Comparison of ENCODE assay signal across 17 cellular contexts in the genomic region with DNA sequence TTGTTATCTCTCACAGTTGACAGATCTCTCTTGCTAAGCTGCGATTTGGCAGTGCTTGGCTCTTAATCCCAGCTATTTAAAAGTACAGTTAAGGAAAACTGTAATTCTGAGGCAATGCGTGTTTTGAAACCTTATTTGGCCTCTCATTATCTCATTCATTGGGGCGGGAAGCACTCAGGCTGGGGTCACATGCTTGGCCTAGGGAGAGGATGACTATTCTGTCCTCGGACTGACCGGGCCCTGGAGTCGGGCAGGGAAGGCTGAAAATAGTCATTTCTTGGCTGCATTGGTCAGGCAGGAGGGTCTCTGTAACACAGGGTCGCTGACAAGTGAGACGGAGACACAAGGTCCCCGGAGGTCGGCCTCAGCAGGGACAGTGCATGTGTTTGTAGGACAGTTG. TPM values are rescaled to one million over a fixed set of nuclear protein-coding genes. Genes with fewer than 3 reads are reported as not detected.
A peak's percentile ranks its signal among the peaks of the same experiment; 100 is the strongest.
DNase-seq lines count a peak whose midpoint lies in the region; ATAC-seq and TF ChIP-seq lines count a peak whose summit lies in the region.
"Had no signal": no experiment of that assay in that cellular context is flagged by ENCODE, and none has a peak within 500 bp of the region (broad histone marks: within the 10 kb centered on the region; RNA-seq: fewer than 3 reads in every experiment).

No MANE protein-coding gene starts in this region.

- TF ChIP-seq CTCF in breast epithelium (IDR thresholded peaks at IDR 0.05): no peak
- no peak for TF ChIP-seq CTCF in MCF 10A (IDR thresholded peaks at IDR 0.05; ENCODE audit: unreplicated experiment)
- TF ChIP-seq CTCF in osteoblast (IDR thresholded peaks at IDR 0.05; ENCODE audit: extremely low read depth, low read depth, low read length): no peak

- ATAC-seq in left cardiac atrium (peak; percentile 88 to 95), aorta (ENCODE audit: low FRiP score) (peak; percentile 56), GM21381 (IDR thresholded peaks at IDR 0.05; ENCODE audit: unreplicated experiment) (no peak), GM21526 (IDR thresholded peaks at IDR 0.05; ENCODE audit: low FRiP score, unreplicated experiment) (no peak)
- ATAC-seq: activated naive CD4-positive, alpha-beta T cell treated with anti-CD3 and anti-CD28 coated beads, Interleukin-2, amount 50 U/mL, for 72 hours had no signal

- no TSS peak for BruUV-seq in MCF 10A (replicated peaks; lab: Mats Ljungman, UMichigan)

- no peaks in the 10 kb centered on the region for H3K79me2 ChIP-seq in osteoblast (ENCODE audit: insufficient read depth, low read length)

- no peaks in the 10 kb centered on the region for H3K4me1 Mint-ChIP-seq in MCF 10A (ENCODE audit: insufficient read depth, unreplicated experiment)

- CTCF ChIA-PET in MCF 10A (lab: Yijun Ruan, JAX): interaction anchor here (0.7 kb wide), 1 partner anchor 180 kb away, joined by 3 read pairs; no protein-coding TSS in a partner anchor

- intact Hi-C loops in breast epithelium (cut with DNase I; ENCODE audit: low total_unique reads): no loop called here
- intact Hi-C loops in MCF 10A (cut with micrococcal nuclease): no loop called here
- intact Hi-C loops in left cardiac atrium (cut with DNase I): no loop called here
- intact Hi-C loops in aorta (cut with DNase I): no loop called here

- H3K27me3 ChIP-seq in breast epithelium (no peaks in the 10 kb centered on the region), osteoblast (ENCODE audit: insufficient read depth, low read length) (no peaks in the 10 kb centered on the region), aorta (ENCODE audit: control insufficient read depth in 1 of 2, insufficient read depth in 2 of 2, low read length in 1 of 2) (no peaks in the 10 kb centered on the region)
- H3K27me3 ChIP-seq: SJCRH30 had no signal

- H2AFZ ChIP-seq in osteoblast (ENCODE audit: low read length): peak overlapping the region; percentile 27

- peaks cover 26% of the 10 kb centered on the region for H3K27me3 Mint-ChIP-seq in MCF 10A (ENCODE audit: insufficient read depth, unreplicated experiment)
- H3K27me3 Mint-ChIP-seq: activated T-cell treated with anti-CD3 and anti-CD28 coated beads, Interleukin-2, amount 50 U/mL, for 24 hours had no signal

- TF ChIP-seq POLR2A in breast epithelium (IDR thresholded peaks at IDR 0.05): no peak

- H3K9me3 ChIP-seq in breast epithelium (no peaks in the 10 kb centered on the region), osteoblast (ENCODE audit: low read depth, low read length) (no peaks in the 10 kb centered on the region), aorta (ENCODE audit: control insufficient read depth, low read length) (no peaks in the 10 kb centered on the region)
- H3K9me3 ChIP-seq: SJCRH30 had no signal

- H3K36me3 ChIP-seq in breast epithelium (no peaks in the 10 kb centered on the region), osteoblast (ENCODE audit: insufficient read depth, low read length) (no peaks in the 10 kb centered on the region), aorta (ENCODE audit: control insufficient read depth in 1 of 2, insufficient read depth in 2 of 2, low read length in 1 of 2) (no peaks in the 10 kb centered on the region)
- H3K36me3 ChIP-seq: SJCRH30 had no signal

- H3K4me2 ChIP-seq in osteoblast (ENCODE audit: insufficient read depth, low read length): no peak overlapping the region

- no peaks in the 10 kb centered on the region for H3K36me3 Mint-ChIP-seq in MCF 10A (ENCODE audit: insufficient read depth, unreplicated experiment)
- H3K36me3 Mint-ChIP-seq: activated naive CD4-positive, alpha-beta T cell treated with anti-CD3 and anti-CD28 coated beads, Interleukin-2, amount 50 U/mL, for 72 hours; CD14-positive monocyte had no signal

- POLR2A ChIA-PET in MCF 10A (lab: Yijun Ruan, JAX): interaction anchor here (0.8 kb wide), 1 partner anchor 9 kb away, joined by 3 read pairs; no protein-coding TSS in a partner anchor

- no peaks in the 10 kb centered on the region for H3K9me3 Mint-ChIP-seq in MCF 10A (ENCODE audit: unreplicated experiment)
- H3K9me3 Mint-ChIP-seq: activated naive CD4-positive, alpha-beta T cell treated with anti-CD3 and anti-CD28 coated beads, Interleukin-2, amount 50 U/mL, for 72 hours; activated T-cell treated with anti-CD3 and anti-CD28 coated beads, Interleukin-2, amount 50 U/mL, for 24 hours had no signal

- WGBS in aorta, 2 donors: 14 to 17% methylated on average over 10 of the region's 10 CpGs

- H4K20me1 ChIP-seq in osteoblast (ENCODE audit: insufficient read depth, low read length): no peaks in the 10 kb centered on the region

- peak in 1 of 2 donors; percentile 28 for DNase-seq in breast epithelium (ENCODE audit: low spot score in 2 of 2)
- DNase-seq in MCF 10A (ENCODE audit: unreplicated experiment): no peak
- peak; percentile 32 for DNase-seq in left cardiac atrium
- DNase-seq in osteoblast (ENCODE audit: insufficient read length, low spot score, missing footprints): peak; percentile 23
- peak in 1 of 2 donors; percentile 64 for DNase-seq in aorta
- no peak for DNase-seq in NCI-H1092 (lab: John Stamatoyannopoulos, UW)
- DNase-seq: 8988T; activated CD4-positive, alpha-beta T cell treated with anti-CD3 and anti-CD28 coated beads, Interleukin-2, amount 50 U/mL, for 1 hour; activated T-cell treated with anti-CD3 and anti-CD28 coated beads, Interleukin-2, amount 50 U/mL, for 24 hours; cerebellar nuclear complex; NCI-H1436 treated with DMSO at 0.1 percent for 48 hours; SJCRH30; T1000 had no signal

- H3K27ac ChIP-seq in breast epithelium (peak overlapping the region; percentile 18 to 60), osteoblast (ENCODE audit: low read depth, low read length) (no peak overlapping the region), aorta (ENCODE audit: low read depth in 1 of 2, low read length in 2 of 2) (peak overlapping the region in 1 of 2 donors; percentile 23)
- H3K27ac ChIP-seq: SJCRH30 had no signal

- H3K4me3 ChIP-seq in breast epithelium: no peak overlapping the region
- H3K4me3 ChIP-seq in osteoblast (ENCODE audit: insufficient read depth, low read length): no peak overlapping the region
- H3K4me3 ChIP-seq in aorta (ENCODE audit: low read length in 2 of 2): no peak overlapping the region
- H3K4me3 ChIP-seq: SJCRH30 had no signal

- H3K4me3 Mint-ChIP-seq in MCF 10A (ENCODE audit: unreplicated experiment): no peak overlapping the region
- H3K4me3 Mint-ChIP-seq: activated T-cell treated with anti-CD3 and anti-CD28 coated beads, Interleukin-2, amount 50 U/mL, for 24 hours; CD14-positive monocyte had no signal

- H3K27ac Mint-ChIP-seq in MCF 10A (ENCODE audit: low read depth, unreplicated experiment): no peak overlapping the region
- H3K27ac Mint-ChIP-seq: activated naive CD4-positive, alpha-beta T cell treated with anti-CD3 and anti-CD28 coated beads, Interleukin-2, amount 50 U/mL, for 72 hours; activated T-cell treated with anti-CD3 and anti-CD28 coated beads, Interleukin-2, amount 50 U/mL, for 24 hours; CD14-positive monocyte had no signal

- H3K4me1 ChIP-seq in breast epithelium: no peaks in the 10 kb centered on the region
- peaks cover 6% of the 10 kb centered on the region for H3K4me1 ChIP-seq in osteoblast (ENCODE audit: insufficient read depth, low read length)
- peaks cover 0 to 4% of the 10 kb centered on the region in 2 donors for H3K4me1 ChIP-seq in aorta (ENCODE audit: control insufficient read depth in 1 of 2, insufficient read depth in 2 of 2, low read length in 2 of 2)
- H3K4me1 ChIP-seq: SJCRH30 had no signal

RNA-seq across cellular contexts. Expression of a gene that starts 20.2 kb away (rescaled TPM):
- total RNA-seq in breast epithelium (10 to 100 TPM; 23.9 to 45.1 (median 32.4) TPM), MCF 10A (2022) (not detected in 2 replicates), left cardiac atrium (10 to 100 TPM; 12.2 to 17.8 TPM), osteoblast (4.3 and 5.0 TPM in 2 replicates), aorta (10 to 100 TPM; 23.0 to 34.5 TPM)
- 1 to 10 TPM; 1.1 to 4.6 TPM for polyA plus RNA-seq in aorta

Comparison
In these comparisons a context has a peak if more than half of its experiments do, and no peak if none do; other contexts are left out.
1. DNase-seq: peak in left cardiac atrium (single experiment) and osteoblast (single experiment); none in MCF 10A (single experiment) and NCI-H1092 (single experiment).
2. ATAC-seq: peak in left cardiac atrium (2 of 2) and aorta (single experiment); none in GM21381 (single experiment) and GM21526 (single experiment).